Comparison of ENCODE assay signal across 8 cellular contexts in the genomic region with DNA sequence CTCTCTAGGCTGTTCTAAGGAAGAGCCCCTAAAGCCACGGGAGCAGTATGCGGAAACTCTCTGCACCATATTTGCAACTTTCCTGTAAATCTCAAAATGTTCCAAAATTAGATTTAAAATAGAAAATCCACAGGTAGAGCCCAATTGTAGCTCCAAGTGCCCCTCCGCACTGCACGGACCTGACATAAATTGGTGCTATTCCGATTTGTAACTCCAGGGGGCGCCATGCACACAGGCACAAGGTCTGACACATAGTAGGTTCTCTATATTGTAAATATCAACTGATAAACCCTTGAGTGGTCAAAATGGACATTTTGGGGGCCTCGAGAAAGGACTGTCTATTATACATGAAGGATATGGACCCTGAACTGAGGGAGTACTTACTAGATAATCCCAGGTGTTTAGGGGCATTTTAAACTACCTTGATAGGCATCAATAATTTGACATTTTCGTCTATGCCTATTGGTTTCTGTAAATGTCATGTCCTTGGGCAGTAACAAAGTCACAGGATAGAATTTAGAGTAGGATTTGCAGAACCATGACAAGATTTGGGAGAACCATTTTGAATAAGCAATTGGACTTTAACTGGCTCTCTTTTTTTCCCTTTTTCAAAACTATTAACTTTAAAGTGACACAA. TPM values are rescaled to one million over a fixed set of nuclear protein-coding genes. Genes with fewer than 3 reads are reported as not detected.
DNase-seq lines count a peak whose midpoint lies in the region; ATAC-seq and TF ChIP-seq lines count a peak whose summit lies in the region.

No MANE protein-coding gene starts in this region.

- H3K4me1 Mint-ChIP-seq in activated CD8-positive, alpha-beta memory T cell treated with anti-CD3 and anti-CD28 coated beads, Interleukin-2, amount 10 ng/mL, durations not matched to agents 7 days and 5 days = no peaks in the 10 kb centered on the region

- CTCF ChIA-PET in activated CD8-positive, alpha-beta memory T cell treated with anti-CD3 and anti-CD28 coated beads, Interleukin-2, amount 10 ng/mL, durations not matched to agents 7 days and 5 days (lab: Charles Lee) = interaction anchor here (0.6 to 5.4 kb wide), 24 partner anchors 9 to 598 kb away, joined by 3 to 56 read pairs (median 4); a partner anchor contains a TSS

- no peak overlapping the region for H3K27ac ChIP-seq in esophagus squamous epithelium

- no peaks in the 10 kb centered on the region for H3K36me3 Mint-ChIP-seq in activated CD8-positive, alpha-beta memory T cell treated with anti-CD3 and anti-CD28 coated beads, Interleukin-2, amount 10 ng/mL, durations not matched to agents 7 days and 5 days

- intact Hi-C loops in esophagus squamous epithelium (cut with DNase I) = loop anchor here (10.0 kb wide), 1 partner anchor 582 kb away; a partner anchor contains a TSS

- DNase-seq in EH (ENCODE audit: low read depth) (peak; percentile 28), NCI-H1105 (lab: John Stamatoyannopoulos, UW) (peak; percentile 11), esophagus squamous epithelium (lab: John Stamatoyannopoulos, UW) (no peak), putamen (ENCODE audit: low spot score) (peak; percentile 1), OCI-M2 (lab: John Stamatoyannopoulos, UW; ENCODE audit: unreplicated experiment) (no peak), UCSD-AML1 (lab: John Stamatoyannopoulos, UW; ENCODE audit: unreplicated experiment) (no peak), NOMO-1 treated with DMSO at 0.1 percent for 48 hours (lab: John Stamatoyannopoulos, UW; ENCODE audit: unreplicated experiment) (no peak)
- DNase-seq in activated CD8-positive, alpha-beta memory T cell treated with anti-CD3 and anti-CD28 coated beads, Interleukin-2, amount 10 ng/mL, durations not matched to agents 7 days and 5 days = peak; percentile 55

- WGBS in esophagus squamous epithelium, 2 donors = 8 to 10% methylated on average over 8 of the region's 8 CpGs

- no peaks in the 10 kb centered on the region for H3K36me3 ChIP-seq in esophagus squamous epithelium

- H3K4me3 ChIP-seq in esophagus squamous epithelium = no peak overlapping the region

- TF ChIP-seq POLR2A in esophagus squamous epithelium (IDR thresholded peaks at IDR 0.05) = no peak

- H3K9me3 ChIP-seq in esophagus squamous epithelium = no peaks in the 10 kb centered on the region

- H3K4me3 Mint-ChIP-seq in activated CD8-positive, alpha-beta memory T cell treated with anti-CD3 and anti-CD28 coated beads, Interleukin-2, amount 10 ng/mL, durations not matched to agents 7 days and 5 days = no peak overlapping the region

- peak; percentile 52 to 80 (median 68) for TF ChIP-seq CTCF in esophagus squamous epithelium (IDR thresholded peaks at IDR 0.05)

- H3K27me3 Mint-ChIP-seq in activated CD8-positive, alpha-beta memory T cell treated with anti-CD3 and anti-CD28 coated beads, Interleukin-2, amount 10 ng/mL, durations not matched to agents 7 days and 5 days = peaks cover 54% of the 10 kb centered on the region

- peak; percentile 30 for ATAC-seq in activated CD8-positive, alpha-beta memory T cell treated with anti-CD3 and anti-CD28 coated beads, Interleukin-2, amount 10 ng/mL, durations not matched to agents 7 days and 5 days

- H3K9me3 Mint-ChIP-seq in activated CD8-positive, alpha-beta memory T cell treated with anti-CD3 and anti-CD28 coated beads, Interleukin-2, amount 10 ng/mL, durations not matched to agents 7 days and 5 days (ENCODE audit: low read depth) = no peaks in the 10 kb centered on the region

- H3K4me1 ChIP-seq in esophagus squamous epithelium = no peaks in the 10 kb centered on the region

- no peak overlapping the region for H3K27ac Mint-ChIP-seq in activated CD8-positive, alpha-beta memory T cell treated with anti-CD3 and anti-CD28 coated beads, Interleukin-2, amount 10 ng/mL, durations not matched to agents 7 days and 5 days

- H3K27me3 ChIP-seq in esophagus squamous epithelium = peaks cover 0 to 60% (median 0%) of the 10 kb centered on the region in 4 donors

RNA-seq across cellular contexts. Expression of a gene that starts 36.6 kb away (rescaled TPM):
- total RNA-seq in activated CD8-positive, alpha-beta memory T cell treated with anti-CD3 and anti-CD28 coated beads, Interleukin-2, amount 10 ng/mL, durations not matched to agents 7 days and 5 days = not detected
- under 1 TPM in 1 of 4 donors, not detected in 3; 0.19 TPM for total RNA-seq in esophagus squamous epithelium

Comparison
In these comparisons a context has a peak if more than half of its experiments do, and no peak if none do; other contexts are left out.
1. DNase-seq: peak in EH (single experiment), NCI-H1105 (single experiment), activated CD8-positive, alpha-beta memory T cell treated with anti-CD3 and anti-CD28 coated beads, Interleukin-2, amount 10 ng/mL, durations not matched to agents 7 days and 5 days (single experiment) and putamen (single experiment); none in esophagus squamous epithelium (single experiment), OCI-M2 (single experiment), UCSD-AML1 (single experiment) and NOMO-1 treated with DMSO at 0.1 percent for 48 hours (single experiment).